Comparison of ENCODE assay signal across 19 cellular contexts in genomic region chr17:76154935-76155845, GRCh38. TPM values are rescaled to one million over a fixed set of nuclear protein-coding genes. Genes with fewer than 3 reads are reported as not detected.
"Had no signal": no experiment of that assay in that cellular context is flagged by ENCODE, and none has a peak within 500 bp of the region (broad histone marks: within the 10 kb centered on the region; RNA-seq: fewer than 3 reads in every experiment).

No MANE protein-coding gene starts in this region.

- H3K36me3 Mint-ChIP-seq: stimulated activated memory B cell treated with anti-CD40 and anti-IgM and Interleukin-4, amounts not matched to agents 10 μg/mL and 1 μg/mL and 100 μg/mL, for 72 hours had no signal

- H3K4me1 Mint-ChIP-seq: stimulated activated memory B cell treated with anti-CD40 and anti-IgM and Interleukin-4, amounts not matched to agents 10 μg/mL and 1 μg/mL and 100 μg/mL, for 72 hours had no signal

- H3K9me3 ChIP-seq: esophagus muscularis mucosa, mucosa of descending colon, pancreas, tibial nerve had no signal

- DNase-seq: activated CD4-positive, alpha-beta memory T cell treated with anti-CD3 and anti-CD28 coated beads for 36 hours; activated CD4-positive, CD25-positive, alpha-beta regulatory T cell treated with anti-CD3 and anti-CD28 coated beads, Interleukin-2, amount 50 U/mL, for 72 hours; activated CD8-positive, alpha-beta memory T cell treated with anti-CD3 and anti-CD28 coated beads, Interleukin-2, amount 50 U/mL, for 4 hours; anterior cingulate cortex; glutamatergic neuron; left cardiac atrium; pancreas; retina had no signal

- H3K4me3 Mint-ChIP-seq: activated CD4-positive, alpha-beta memory T cell treated with anti-CD3 and anti-CD28 coated beads for 36 hours; activated T-helper 17 cell treated with anti-CD3 and anti-CD28 coated beads, Interleukin-2, amount 50 U/mL, for 72 hours; stimulated activated memory B cell treated with anti-CD40 and anti-IgM and Interleukin-4, amounts not matched to agents 10 μg/mL and 1 μg/mL and 100 μg/mL, for 72 hours; T-helper 2 cell treated with Interferon-gamma antibody and Interleukin-4, amounts not matched to agents 5 μg/mL and 100 μg/mL, for 36 hours had no signal

- FAIRE-seq: pancreas had no signal

- H3K27me3 ChIP-seq: esophagus muscularis mucosa, pancreas, tibial nerve had no signal

- H3K4me3 ChIP-seq: esophagus muscularis mucosa, mucosa of descending colon, pancreas, smooth muscle cell, tibial nerve had no signal

- H3K36me3 ChIP-seq: pancreas had no signal

- H3K4me1 ChIP-seq: pancreas had no signal

- H3K9me3 Mint-ChIP-seq: activated CD4-positive, alpha-beta memory T cell treated with anti-CD3 and anti-CD28 coated beads for 36 hours; activated naive CD4-positive, alpha-beta T cell treated with anti-CD3 and anti-CD28 coated beads, Interleukin-2, amount 50 U/mL, for 72 hours; activated T-helper 17 cell treated with anti-CD3 and anti-CD28 coated beads, Interleukin-2, amount 50 U/mL, for 72 hours; stimulated activated memory B cell treated with anti-CD40 and anti-IgM and Interleukin-4, amounts not matched to agents 10 μg/mL and 1 μg/mL and 100 μg/mL, for 72 hours; T-helper 2 cell treated with Interferon-gamma antibody and Interleukin-4, amounts not matched to agents 5 μg/mL and 100 μg/mL, for 36 hours had no signal

- H3K27ac ChIP-seq: esophagus muscularis mucosa, pancreas, tibial nerve had no signal

- ATAC-seq: activated naive CD4-positive, alpha-beta T cell treated with anti-CD3 and anti-CD28 coated beads, Interleukin-2, amount 50 U/mL, for 72 hours; activated T-helper 17 cell treated with anti-CD3 and anti-CD28 coated beads, Interleukin-2, amount 50 U/mL, for 72 hours; stimulated activated memory B cell treated with anti-CD40 and anti-IgM and Interleukin-4, amounts not matched to agents 10 μg/mL and 1 μg/mL and 100 μg/mL, for 72 hours had no signal

- H3K27ac Mint-ChIP-seq: activated CD4-positive, alpha-beta memory T cell treated with anti-CD3 and anti-CD28 coated beads for 36 hours; activated naive CD4-positive, alpha-beta T cell treated with anti-CD3 and anti-CD28 coated beads, Interleukin-2, amount 50 U/mL, for 72 hours; activated T-helper 17 cell treated with anti-CD3 and anti-CD28 coated beads, Interleukin-2, amount 50 U/mL, for 72 hours; stimulated activated memory B cell treated with anti-CD40 and anti-IgM and Interleukin-4, amounts not matched to agents 10 μg/mL and 1 μg/mL and 100 μg/mL, for 72 hours; T-helper 2 cell treated with Interferon-gamma antibody and Interleukin-4, amounts not matched to agents 5 μg/mL and 100 μg/mL, for 36 hours had no signal

- H3K27me3 Mint-ChIP-seq: activated CD4-positive, alpha-beta memory T cell treated with anti-CD3 and anti-CD28 coated beads for 36 hours; activated T-helper 17 cell treated with anti-CD3 and anti-CD28 coated beads, Interleukin-2, amount 50 U/mL, for 72 hours had no signal

RNA-seq across cellular contexts. Expression of gene FOXJ1, which starts 14.1 kb away (rescaled TPM):
- total RNA-seq: bronchial epithelial cell, fibroblast of villous mesenchyme, left cardiac atrium, lung microvascular endothelial cell, smooth muscle cell, tibial nerve had no signal
- polyA plus RNA-seq: smooth muscle cell had no signal
